Comparison of ENCODE assay signal across 2 cellular contexts in genomic region chr6:5854900-5855299, GRCh38.
TF ChIP-seq lines count a peak whose summit lies in the region.

No MANE protein-coding gene starts in this region.

TF ChIP-seq in SK-N-SH treated with all-trans-retinoic acid at 6 μM for 48 hours, 23 proteins besides CTCF, POLR2A, EP300 and RAD21 (continued from another document):
- TF ChIP-seq, protein P1, sequence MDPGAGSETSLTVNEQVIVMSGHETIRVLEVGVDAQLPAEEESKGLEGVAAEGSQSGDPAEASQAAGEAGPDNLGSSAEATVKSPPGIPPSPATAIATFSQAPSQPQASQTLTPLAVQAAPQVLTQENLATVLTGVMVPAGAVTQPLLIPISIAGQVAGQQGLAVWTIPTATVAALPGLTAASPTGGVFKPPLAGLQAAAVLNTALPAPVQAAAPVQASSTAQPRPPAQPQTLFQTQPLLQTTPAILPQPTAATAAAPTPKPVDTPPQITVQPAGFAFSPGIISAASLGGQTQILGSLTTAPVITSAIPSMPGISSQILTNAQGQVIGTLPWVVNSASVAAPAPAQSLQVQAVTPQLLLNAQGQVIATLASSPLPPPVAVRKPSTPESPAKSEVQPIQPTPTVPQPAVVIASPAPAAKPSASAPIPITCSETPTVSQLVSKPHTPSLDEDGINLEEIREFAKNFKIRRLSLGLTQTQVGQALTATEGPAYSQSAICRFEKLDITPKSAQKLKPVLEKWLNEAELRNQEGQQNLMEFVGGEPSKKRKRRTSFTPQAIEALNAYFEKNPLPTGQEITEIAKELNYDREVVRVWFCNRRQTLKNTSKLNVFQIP (CRISPR knock-in tag; IDR thresholded peaks at IDR 0.05; ENCODE audit: borderline replicate concordance, low read depth) = no peak
- TF ChIP-seq GLIS3 (CRISPR knock-in tag; IDR thresholded peaks at IDR 0.05) (no peak), CSRNP3 (CRISPR knock-in tag; IDR thresholded peaks at IDR 0.05) (no peak), OSR1 (CRISPR knock-in tag; IDR thresholded peaks at IDR 0.05) (no peak), PATZ1 (CRISPR knock-in tag; IDR thresholded peaks at IDR 0.05; ENCODE audit: borderline replicate concordance) (no peak), TOX (CRISPR knock-in tag; IDR thresholded peaks at IDR 0.05; ENCODE audit: borderline replicate concordance) (no peak), TCF4 (CRISPR knock-in tag; IDR thresholded peaks at IDR 0.05; ENCODE audit: borderline replicate concordance) (no peak)

TF ChIP-seq in SK-N-SH, 30 proteins besides CTCF, POLR2A, EP300 and RAD21 (continued from another document):
- TF ChIP-seq, protein P2, sequence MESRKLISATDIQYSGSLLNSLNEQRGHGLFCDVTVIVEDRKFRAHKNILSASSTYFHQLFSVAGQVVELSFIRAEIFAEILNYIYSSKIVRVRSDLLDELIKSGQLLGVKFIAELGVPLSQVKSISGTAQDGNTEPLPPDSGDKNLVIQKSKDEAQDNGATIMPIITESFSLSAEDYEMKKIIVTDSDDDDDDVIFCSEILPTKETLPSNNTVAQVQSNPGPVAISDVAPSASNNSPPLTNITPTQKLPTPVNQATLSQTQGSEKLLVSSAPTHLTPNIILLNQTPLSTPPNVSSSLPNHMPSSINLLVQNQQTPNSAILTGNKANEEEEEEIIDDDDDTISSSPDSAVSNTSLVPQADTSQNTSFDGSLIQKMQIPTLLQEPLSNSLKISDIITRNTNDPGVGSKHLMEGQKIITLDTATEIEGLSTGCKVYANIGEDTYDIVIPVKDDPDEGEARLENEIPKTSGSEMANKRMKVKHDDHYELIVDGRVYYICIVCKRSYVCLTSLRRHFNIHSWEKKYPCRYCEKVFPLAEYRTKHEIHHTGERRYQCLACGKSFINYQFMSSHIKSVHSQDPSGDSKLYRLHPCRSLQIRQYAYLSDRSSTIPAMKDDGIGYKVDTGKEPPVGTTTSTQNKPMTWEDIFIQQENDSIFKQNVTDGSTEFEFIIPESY (IDR thresholded peaks at IDR 0.05; ENCODE audit: borderline replicate concordance, low read depth) = no peak
- TF ChIP-seq, protein P3, sequence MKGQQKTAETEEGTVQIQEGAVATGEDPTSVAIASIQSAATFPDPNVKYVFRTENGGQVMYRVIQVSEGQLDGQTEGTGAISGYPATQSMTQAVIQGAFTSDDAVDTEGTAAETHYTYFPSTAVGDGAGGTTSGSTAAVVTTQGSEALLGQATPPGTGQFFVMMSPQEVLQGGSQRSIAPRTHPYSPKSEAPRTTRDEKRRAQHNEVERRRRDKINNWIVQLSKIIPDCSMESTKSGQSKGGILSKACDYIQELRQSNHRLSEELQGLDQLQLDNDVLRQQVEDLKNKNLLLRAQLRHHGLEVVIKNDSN (IDR thresholded peaks at IDR 0.05; ENCODE audit: borderline replicate concordance, low read depth) = no peak
